In genomic region chr10:73232887-73233286, GRCh38 we compare ENCODE assay signal across 16 cellular contexts. TPM values are rescaled to one million over a fixed set of nuclear protein-coding genes. Genes with fewer than 3 reads are reported as not detected.
A peak's percentile ranks its signal among the peaks of the same experiment; 100 is the strongest.
DNase-seq lines count a peak whose midpoint lies in the region; ATAC-seq and TF ChIP-seq lines count a peak whose summit lies in the region.
"Had no signal": no experiment of that assay in that cellular context is flagged by ENCODE, and none has a peak within 500 bp of the region (broad histone marks: within the 10 kb centered on the region; RNA-seq: fewer than 3 reads in every experiment).

No MANE protein-coding gene starts in this region.

- no peaks in the 10 kb centered on the region for H3K9me3 ChIP-seq in PC-3 (ENCODE audit: low read length)
- H3K9me3 ChIP-seq in endocrine pancreas (ENCODE audit: control insufficient read depth, low read length) = no peaks in the 10 kb centered on the region
- H3K9me3 ChIP-seq: neutrophil had no signal

- H2AFZ ChIP-seq in PC-3 (ENCODE audit: low read length) = no peak overlapping the region

- no TSS peak for BruUV-seq in PC-3 (replicated peaks; lab: Mats Ljungman, UMichigan)

- H3K9me2 ChIP-seq in PC-3 (replicated peaks; ENCODE audit: low read length) = no peaks in the 10 kb centered on the region

- H3K27me3 ChIP-seq in PC-3 (ENCODE audit: low read length) (no peaks in the 10 kb centered on the region), endocrine pancreas (ENCODE audit: control insufficient read depth, insufficient read depth, low read length) (no peaks in the 10 kb centered on the region)
- H3K27me3 ChIP-seq: neutrophil had no signal

- H3K4me1 ChIP-seq in PC-3 (ENCODE audit: insufficient read depth, low read length) (no peaks in the 10 kb centered on the region), endocrine pancreas (ENCODE audit: control insufficient read depth, insufficient read depth, low read length) (no peaks in the 10 kb centered on the region)

- no peaks in the 10 kb centered on the region for H3F3A ChIP-seq in PC-3 (ENCODE audit: low read length, unreplicated experiment)

- H3K27ac ChIP-seq in 22Rv1 = no peak overlapping the region
- H3K27ac ChIP-seq in PC-3 (ENCODE audit: low read length) = no peak overlapping the region
- H3K27ac ChIP-seq: neutrophil had no signal

- H4K20me1 ChIP-seq in PC-3 (ENCODE audit: low read length) = no peaks in the 10 kb centered on the region

- peaks cover 63% of the 10 kb centered on the region for H3K36me3 ChIP-seq in PC-3 (ENCODE audit: low read depth, low read length)
- H3K36me3 ChIP-seq in endocrine pancreas (ENCODE audit: control insufficient read depth, insufficient read depth, low read length) = peaks cover 5% of the 10 kb centered on the region

- no peaks in the 10 kb centered on the region for H3K79me2 ChIP-seq in PC-3 (ENCODE audit: low read length)

- ATAC-seq in PC-3 (peak; percentile 23; the same call in 1 of the 2 replicates), GM19023 (IDR thresholded peaks at IDR 0.05; ENCODE audit: unreplicated experiment) (no peak), HG03175 (IDR thresholded peaks at IDR 0.05; ENCODE audit: unreplicated experiment) (no peak)
- ATAC-seq: CD8-positive, alpha-beta T cell; stimulated activated effector memory CD8-positive, alpha-beta T cell treated with anti-CD3 and anti-CD28 coated beads, Interleukin-12 subunit alpha, Interleukin-12 subunit beta, amount 100 ng/mL, for 72 hours had no signal

- DNase-seq in ELF-1 (ENCODE audit: low read depth, low spot score) (peak; percentile 23), PC-3 (peak; percentile 57), posterior cingulate gyrus (no peak), GM03348 (ENCODE audit: low spot score) (no peak)
- DNase-seq: activated CD4-positive, alpha-beta T cell treated with anti-CD3 and anti-CD28 coated beads for 4 hours; activated gamma-delta T cell treated with Interleukin-2 at 50 U/mL for 16 hours; CD8-positive, alpha-beta T cell; cerebellar nuclear complex; NCI-H524 treated with DMSO at 0.1 percent for 48 hours; Right ventricle myocardium superior had no signal

- intact Hi-C loops in PC-3 (cut with micrococcal nuclease) = no loop called here
- intact Hi-C loops in posterior cingulate gyrus (cut with DNase I) = no loop called here

- CTCF ChIA-PET in PC-3 (lab: Charles Lee) = interaction anchor here (1.5 kb wide), 1 partner anchor 136 kb away, joined by 3 read pairs; the partner anchor contains the start of gene P4HA1

- H3K4me2 ChIP-seq in PC-3 (ENCODE audit: low read length) = no peak overlapping the region

- TF ChIP-seq CTCF in 22Rv1 (IDR thresholded peaks at IDR 0.05) (0 out of 2 replicates have a peak, but pooled peaks have one; percentile 23), PC-3 (conservative IDR thresholded peaks at IDR 0.05; ENCODE audit: low read depth, low read length) (peak; percentile 79)

- H3K9ac ChIP-seq in PC-3 (ENCODE audit: low read length) (no peak overlapping the region), endocrine pancreas (ENCODE audit: control insufficient read depth, insufficient read depth, low read length) (peak overlapping the region; percentile 41)

- POLR2A ChIA-PET in PC-3 (lab: Charles Lee; ENCODE audit: unreplicated experiment) = no interaction called here

- no peak overlapping the region for H3K4me3 ChIP-seq in PC-3 (ENCODE audit: low read length)
- H3K4me3 ChIP-seq in endocrine pancreas (ENCODE audit: control insufficient read depth, insufficient read depth, low read length) = no peak overlapping the region

RNA-seq across cellular contexts. Expression of gene DNAJC9, which starts 14.2 kb away (rescaled TPM):
- 282 and 283 TPM in 2 replicates for total RNA-seq in PC-3 (2014; rRNA removed)

RNA-seq across cellular contexts. Expression of gene MRPS16, which starts 19.6 kb away (rescaled TPM):
- total RNA-seq in PC-3 (2014; rRNA removed) = 230 and 275 TPM in 2 replicates

Comparison
In these comparisons a context has a peak if more than half of its experiments do, and no peak if none do; other contexts are left out.
1. DNase-seq: peak in ELF-1 (single experiment) and PC-3 (single experiment); none in posterior cingulate gyrus (0 of 10) and GM03348 (single experiment).